In genomic region chr12:119957135-119957534, GRCh38 we compare ENCODE assay signal across 8 cellular contexts.
"Had no signal": no experiment of that assay in that cellular context is flagged by ENCODE, and none has a peak within 500 bp of the region (broad histone marks: within the 10 kb centered on the region; RNA-seq: fewer than 3 reads in every experiment).

No MANE protein-coding gene starts in this region.

- H3K4me1 Mint-ChIP-seq: GM23338, H9, IgD-negative memory B cell had no signal

- H3K36me3 Mint-ChIP-seq: IgD-negative memory B cell had no signal

- ATAC-seq: GM23338 had no signal

- H2AFZ ChIP-seq: GM23338 had no signal

- DNase-seq: H9, HCEC 1CT, KG1 had no signal

- H3K4me3 Mint-ChIP-seq: GM23338, H9, IgD-negative memory B cell had no signal

- FAIRE-seq: H1, H54, HTR-8/SVneo had no signal

- H3K4me2 ChIP-seq: GM23338 had no signal

- H3K27ac Mint-ChIP-seq: GM23338, IgD-negative memory B cell had no signal

- H3K4me3 ChIP-seq: GM23338 had no signal
